Comparison of ENCODE assay signal across 8 cellular contexts in the genomic region with DNA sequence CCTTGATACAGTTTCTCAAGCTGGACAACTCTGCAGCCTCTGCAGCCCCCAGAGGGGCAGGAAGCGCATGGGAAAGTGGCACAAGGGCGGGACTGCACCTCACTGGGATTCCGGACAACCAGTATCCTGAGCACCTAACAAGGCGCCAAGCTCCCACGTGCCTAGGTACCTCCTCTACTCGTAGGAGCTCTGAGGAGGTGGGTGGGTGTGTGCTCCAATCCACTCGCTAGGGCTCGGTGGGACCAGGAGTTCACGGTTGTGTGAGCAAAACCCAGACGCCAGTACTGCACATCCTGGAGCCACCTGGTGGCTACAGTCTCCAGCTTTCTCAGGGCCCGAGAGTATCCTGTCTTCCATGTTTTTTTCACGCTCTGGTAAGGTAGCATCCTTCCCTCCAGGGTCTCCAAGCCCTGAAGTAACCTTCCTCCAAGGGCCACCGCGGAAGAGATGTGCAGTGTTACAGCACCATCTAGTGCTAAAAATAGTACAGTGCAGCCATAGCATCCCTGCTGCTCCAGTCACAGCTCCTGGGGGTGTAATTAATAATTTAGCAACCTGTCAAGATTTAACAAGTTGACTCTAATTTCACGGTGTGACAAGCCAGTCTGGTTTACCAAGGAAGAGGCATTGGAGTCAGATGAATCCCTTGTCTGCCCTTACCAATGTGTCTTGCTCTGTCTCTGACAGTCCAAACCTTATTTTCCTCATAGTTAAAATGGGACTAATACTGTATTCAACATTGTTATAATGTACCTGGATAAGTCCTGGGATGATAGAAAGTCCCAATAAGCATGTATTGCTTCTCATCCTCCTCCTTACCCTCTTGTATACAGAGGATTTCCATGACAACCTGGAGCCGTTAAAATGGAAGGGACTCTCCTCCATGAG.
A peak's percentile ranks its signal among the peaks of the same experiment; 100 is the strongest.
DNase-seq lines count a peak whose midpoint lies in the region; ATAC-seq, FAIRE-seq and TF ChIP-seq lines count a peak whose summit lies in the region.

No MANE protein-coding gene starts in this region.

- DNase-seq in ACHN (peak; percentile 61), GM12892 (ENCODE audit: insufficient read length) (peak; percentile 20), NCI-H1694 (lab: John Stamatoyannopoulos, UW) (peak; percentile 43), WERI-Rb-1 (peak; percentile 50), dermis blood vessel endothelial cell (peak; percentile 67), lower lobe of right lung (no peak), superior temporal gyrus (ENCODE audit: extremely low spot score) (peak; percentile 71)

- peaks cover 4% of the 10 kb centered on the region for H3K4me1 ChIP-seq in lower lobe of right lung

- H3K27me3 ChIP-seq in WERI-Rb-1 (ENCODE audit: insufficient read depth, low read depth, severe bottlenecking) (no peaks in the 10 kb centered on the region), lower lobe of right lung (ENCODE audit: low read depth) (no peaks in the 10 kb centered on the region)

- intact Hi-C loops in lower lobe of right lung (cut with DNase I): no loop called here

- H3K9me3 ChIP-seq in WERI-Rb-1 (ENCODE audit: severe bottlenecking) (no peaks in the 10 kb centered on the region), lower lobe of right lung (no peaks in the 10 kb centered on the region)

- H3K27ac ChIP-seq in WERI-Rb-1: no peak overlapping the region
- no peak overlapping the region for H3K27ac ChIP-seq in lower lobe of right lung

- H3K4me3 ChIP-seq in WERI-Rb-1 (ENCODE audit: low read depth, low read length): no peak overlapping the region
- H3K4me3 ChIP-seq in lower lobe of right lung: no peak overlapping the region

- no peak for TF ChIP-seq POLR2A in GM12892 (IDR thresholded peaks at IDR 0.05; ENCODE audit: low read depth, low read length)

- ATAC-seq in HG02798 (IDR thresholded peaks at IDR 0.05; ENCODE audit: poor library complexity, unreplicated experiment): peak; percentile 82
- ATAC-seq in lower lobe of right lung: peak; percentile 82 to 83

- TF ChIP-seq CTCF in WERI-Rb-1 (IDR thresholded peaks at IDR 0.05; ENCODE audit: low read depth, low read length): peak; percentile 73
- peak; percentile 82 for TF ChIP-seq CTCF in lower lobe of right lung (IDR thresholded peaks at IDR 0.05)

- H3K36me3 ChIP-seq in WERI-Rb-1 (no peaks in the 10 kb centered on the region; the same call in 1 of the 2 replicates), lower lobe of right lung (peaks cover 22% of the 10 kb centered on the region)

- peak; percentile 93 for FAIRE-seq in GM12892 (lab: Jason Lieb, UNC)

- in situ Hi-C loops in ACHN (cut with HindIII; ENCODE audit: low pct_ligation_motif_present, low pct_unique_long_range_greater_than_20kb, low sequenced_read_pairs): no loop called here
